ENCODE assay signal across 15 cellular contexts in genomic region chr2:106116248-106116647, GRCh38.
"Had no signal": no experiment of that assay in that cellular context is flagged by ENCODE, and none has a peak within 500 bp of the region (broad histone marks: within the 10 kb centered on the region; RNA-seq: fewer than 3 reads in every experiment).

No MANE protein-coding gene starts in this region.

- H3K27ac ChIP-seq: colonic mucosa, epithelial cell of prostate, prostate gland, SK-N-MC, testis had no signal

- H3K9me3 Mint-ChIP-seq: activated CD4-positive, alpha-beta T cell treated with anti-CD3 and anti-CD28 coated beads, Interleukin-2, amount 10 ng/mL, durations not matched to agents 24 days and 14 days; immature natural killer cell; nephron; stimulated activated naive CD8-positive, alpha-beta T cell treated with anti-CD3 and anti-CD28 coated beads, Interleukin-15, amount 100 ng/mL, for 72 hours had no signal

- ATAC-seq: stimulated activated naive CD8-positive, alpha-beta T cell treated with anti-CD3 and anti-CD28 coated beads, Interleukin-15, amount 100 ng/mL, for 72 hours had no signal

- H3K27me3 Mint-ChIP-seq: activated CD4-positive, alpha-beta T cell treated with anti-CD3 and anti-CD28 coated beads, Interleukin-2, amount 10 ng/mL, durations not matched to agents 24 days and 14 days; stimulated activated naive CD8-positive, alpha-beta T cell treated with anti-CD3 and anti-CD28 coated beads, Interleukin-15, amount 100 ng/mL, for 72 hours had no signal

- H3K36me3 ChIP-seq: colonic mucosa had no signal

- DNase-seq: activated CD4-positive, alpha-beta T cell treated with anti-CD3 and anti-CD28 coated beads, Interleukin-2, amount 10 ng/mL, durations not matched to agents 24 days and 14 days; activated effector memory CD4-positive, alpha-beta T cell treated with anti-CD3 and anti-CD28 coated beads, Interleukin-2, amount 50 U/mL, for 16 hours; colonic mucosa; effector memory CD4-positive, alpha-beta T cell; immature natural killer cell; left colon; mammary epithelial cell; occipital lobe; stimulated activated CD4-positive, alpha-beta T cell treated with anti-CD3 and anti-CD28 coated beads, Interleukin-2, amount 100 ng/mL, for 48 hours; stimulated activated naive CD8-positive, alpha-beta T cell treated with anti-CD3 and anti-CD28 coated beads, Interleukin-15, amount 100 ng/mL, for 72 hours; testis had no signal

- H3K9me3 ChIP-seq: colonic mucosa, prostate gland, testis had no signal

- H3K4me1 ChIP-seq: colonic mucosa, prostate gland had no signal

- H3K27me3 ChIP-seq: colonic mucosa, testis had no signal

- H3K4me3 ChIP-seq: colonic mucosa, prostate gland, SK-N-MC, testis had no signal

- H3K4me3 Mint-ChIP-seq: activated CD4-positive, alpha-beta T cell treated with anti-CD3 and anti-CD28 coated beads, Interleukin-2, amount 10 ng/mL, durations not matched to agents 24 days and 14 days; immature natural killer cell; nephron; stimulated activated naive CD8-positive, alpha-beta T cell treated with anti-CD3 and anti-CD28 coated beads, Interleukin-15, amount 100 ng/mL, for 72 hours had no signal
